In genomic region chr13:110853235-110853721, GRCh38 we compare ENCODE assay signal across 22 cellular contexts.
A peak's percentile ranks its signal among the peaks of the same experiment; 100 is the strongest.
DNase-seq lines count a peak whose midpoint lies in the region; ATAC-seq and TF ChIP-seq lines count a peak whose summit lies in the region.
"Had no signal": no experiment of that assay in that cellular context is flagged by ENCODE, and none has a peak within 500 bp of the region (broad histone marks: within the 10 kb centered on the region; RNA-seq: fewer than 3 reads in every experiment).

No MANE protein-coding gene starts in this region.

- no peak overlapping the region for H3K4me2 ChIP-seq in IMR-90 (ENCODE audit: low read depth, low read length)
- peak overlapping the region; percentile 69 for H3K4me2 ChIP-seq in skeletal muscle satellite cell (ENCODE audit: low read length)

- H3K18ac ChIP-seq in IMR-90 (ENCODE audit: low read depth, low read length), result no peak overlapping the region

- H3K27ac ChIP-seq in IMR-90 (ENCODE audit: insufficient read depth, low read length) (no peak overlapping the region), brain microvascular endothelial cell (peak overlapping the region; percentile 76)
- H3K27ac ChIP-seq: dorsolateral prefrontal cortex, suprapubic skin had no signal

- no peak overlapping the region for H2AK5ac ChIP-seq in IMR-90 (ENCODE audit: low read depth, low read length)

- DNase-seq in IMR-90, result no peak
- DNase-seq in brain microvascular endothelial cell, result peak; percentile 81
- DNase-seq in iPS-NIHi7 (ENCODE audit: extremely low spot score), result peak; percentile 22
- no peak for DNase-seq in activated gamma-delta T cell treated with Interleukin-2 at 50 U/mL for 16 hours
- no peak for DNase-seq in NCI-H526 treated with DMSO at 0.1 percent for 48 hours (lab: John Stamatoyannopoulos, UW)
- DNase-seq in mucosa of gallbladder (ENCODE audit: low spot score), result no peak
- DNase-seq: activated CD4-positive, alpha-beta T cell treated with anti-CD3 and anti-CD28 coated beads for 48 hours; activated effector memory CD4-positive, alpha-beta T cell treated with Interleukin-2 at 50 U/mL for 16 hours; AML-193; amniotic stem cell; caudate nucleus; dorsolateral prefrontal cortex; erythroblast; mammary epithelial cell; NCI-H1092; NCI-H2029; NCI-H446; stimulated activated CD4-positive, alpha-beta T cell treated with anti-CD3 and anti-CD28 coated beads, Interleukin-12 subunit alpha, Interleukin-12 subunit beta, amount 100 ng/mL, for 4 hours; stimulated activated CD8-positive, alpha-beta memory T cell treated with anti-CD3 and anti-CD28 coated beads, Interleukin-4, amount 100 ng/mL, for 48 hours had no signal

- no peak; the same call in 1 of the 2 replicates for ATAC-seq in IMR-90 (ENCODE audit: low read depth)
- ATAC-seq: natural killer cell treated with Interleukin-12 subunit alpha and Interleukin-12 subunit beta and Interleukin-15 and Interleukin-18, amount 100 ng/mL, for 72 hours had no signal

- H3K56ac ChIP-seq in IMR-90 (ENCODE audit: extremely low read depth, insufficient read depth, low read length), result no peak overlapping the region

- H4K8ac ChIP-seq in IMR-90 (ENCODE audit: low read depth in 2 of 2, low read length in 2 of 2), result no peak overlapping the region

- no peak overlapping the region for H3K23ac ChIP-seq in IMR-90 (ENCODE audit: low read depth, low read length)

- no peak overlapping the region for H2BK20ac ChIP-seq in IMR-90 (ENCODE audit: low read depth, low read length)

- no peak for TF ChIP-seq POLR2A in IMR-90 (IDR thresholded peaks at IDR 0.05; ENCODE audit: low read depth, low read length)

- H3K9ac ChIP-seq in IMR-90 (ENCODE audit: low read depth, low read length) (no peak overlapping the region), skeletal muscle satellite cell (ENCODE audit: low read depth, low read length) (no peak overlapping the region)

- no peak overlapping the region for H2BK5ac ChIP-seq in IMR-90 (ENCODE audit: low read depth, low read length, poor library complexity, severe bottlenecking)

- CTCF ChIA-PET in IMR-90 (lab: Yijun Ruan, JAX), result no interaction called here

- peak overlapping the region; percentile 5 for H2AFZ ChIP-seq in IMR-90 (replicated peaks; ENCODE audit: low read length, poor library complexity)

- H3K9me1 ChIP-seq in IMR-90 (ENCODE audit: insufficient read depth, low read length), result no peaks in the 10 kb centered on the region

- TF ChIP-seq RAD21 in IMR-90 (IDR thresholded peaks at IDR 0.05; ENCODE audit: low read length), result no peak

- POLR2A ChIA-PET in IMR-90 (lab: Charles Lee; ENCODE audit: unreplicated experiment), result no interaction called here

- H3K4me1 ChIP-seq in IMR-90 (ENCODE audit: control insufficient read depth, insufficient read depth, low read length) (no peaks in the 10 kb centered on the region), skeletal muscle satellite cell (ENCODE audit: control insufficient read depth, insufficient read depth, low read length) (peaks cover 10% of the 10 kb centered on the region)
- H3K4me1 ChIP-seq: suprapubic skin had no signal

- intact Hi-C loops in IMR-90 (cut with micrococcal nuclease), result no loop called here

- no peaks in the 10 kb centered on the region; the same call in 1 of the 2 replicates for H4K20me1 ChIP-seq in IMR-90 (ENCODE audit: insufficient read depth, low read length)

- dilution Hi-C loops in IMR-90 (cut with HindIII; ENCODE audit: low sequenced_read_pairs, unreplicated experiment), result no loop called here

- no peak overlapping the region for H2AK9ac ChIP-seq in IMR-90 (replicated peaks; ENCODE audit: low read depth, low read length, poor library complexity)

- no peak overlapping the region for H3K4ac ChIP-seq in IMR-90 (ENCODE audit: low read depth, low read length)

- H2BK15ac ChIP-seq in IMR-90 (ENCODE audit: low read depth, low read length), result no peak overlapping the region

- no peak overlapping the region for H2BK120ac ChIP-seq in IMR-90 (ENCODE audit: low read depth, low read length)

- no peak overlapping the region for H3K14ac ChIP-seq in IMR-90 (replicated peaks; ENCODE audit: low read depth, low read length)

- H3K9me3 ChIP-seq in IMR-90 (ENCODE audit: control insufficient read depth, insufficient read depth, low read length), result peaks cover 6% of the 10 kb centered on the region
- H3K9me3 ChIP-seq in skeletal muscle satellite cell (replicated peaks; ENCODE audit: low read length), result no peaks in the 10 kb centered on the region
- H3K9me3 ChIP-seq: suprapubic skin had no signal

- no peak overlapping the region for H3K4me3 ChIP-seq in IMR-90 (ENCODE audit: insufficient read depth, low read depth, low read length)
- peak overlapping the region; percentile 15 for H3K4me3 ChIP-seq in brain microvascular endothelial cell (ENCODE audit: low read depth, low read length)
- peak overlapping the region; percentile 32 for H3K4me3 ChIP-seq in skeletal muscle satellite cell (ENCODE audit: low read length)
- H3K4me3 ChIP-seq: dorsolateral prefrontal cortex, suprapubic skin had no signal

- no peak overlapping the region for H4K5ac ChIP-seq in IMR-90 (ENCODE audit: low read depth, low read length)

- H3K36me3 ChIP-seq in IMR-90 (ENCODE audit: control insufficient read depth, insufficient read depth, low read length), result no peaks in the 10 kb centered on the region
- no peaks in the 10 kb centered on the region for H3K36me3 ChIP-seq in brain microvascular endothelial cell (replicated peaks)
- H3K36me3 ChIP-seq in skeletal muscle satellite cell (ENCODE audit: insufficient read depth, low read length), result no peaks in the 10 kb centered on the region
- H3K36me3 ChIP-seq: suprapubic skin had no signal

- H4K91ac ChIP-seq in IMR-90 (ENCODE audit: insufficient read depth, low read depth, low read length), result no peak overlapping the region

- WGBS in IMR-90 (ENCODE audit: extremely low coverage in 2 of 2, insufficient read length in 1 of 2), 2 experiments, result 64% methylated on average over 9 of the region's 20 CpGs; no CpG with 5 or more reads in 1 of the 2 experiments

- BruUV-seq in IMR-90 (replicated peaks; lab: Mats Ljungman, UMichigan), result no TSS peak

- in situ Hi-C loops in IMR-90 (cut with MboI; ENCODE audit: low sequenced_read_pairs), result no loop called here
- in situ Hi-C loops in brain microvascular endothelial cell (cut with HindIII; ENCODE audit: low pct_ligation_motif_present, low sequenced_read_pairs), result no loop called here

- H3K79me1 ChIP-seq in IMR-90 (ENCODE audit: low read depth in 1 of 2, low read length in 2 of 2), result no peaks in the 10 kb centered on the region

- H3K27me3 ChIP-seq in IMR-90 (ENCODE audit: control insufficient read depth, insufficient read depth, low read length) (peaks cover 29% of the 10 kb centered on the region), brain microvascular endothelial cell (replicated peaks) (no peaks in the 10 kb centered on the region), skeletal muscle satellite cell (ENCODE audit: control insufficient read depth, insufficient read depth, low read length) (peaks cover 33% of the 10 kb centered on the region)
- H3K27me3 ChIP-seq: dorsolateral prefrontal cortex had no signal

- no peak for TF ChIP-seq CTCF in IMR-90 (conservative IDR thresholded peaks at IDR 0.05; ENCODE audit: low read depth, low read length)
- no peak for TF ChIP-seq CTCF in brain microvascular endothelial cell (IDR thresholded peaks at IDR 0.05; ENCODE audit: low read depth, low read length, missing control alignments)

TF ChIP-seq in IMR-90, 13 proteins besides CTCF, POLR2A, EP300 and RAD21:
- no peak for TF ChIP-seq CHD1 (IDR thresholded peaks at IDR 0.05; ENCODE audit: low read depth, low read length)
- no peak for TF ChIP-seq SMC3 (IDR thresholded peaks at IDR 0.05; ENCODE audit: low read depth, low read length)
- TF ChIP-seq RCOR1 (IDR thresholded peaks at IDR 0.05; ENCODE audit: insufficient replicate concordance, low read length), result no peak
- TF ChIP-seq FOS (IDR thresholded peaks at IDR 0.05; ENCODE audit: low read depth, low read length), result no peak
- no peak for TF ChIP-seq CEBPB (IDR thresholded peaks at IDR 0.05; ENCODE audit: low read depth, low read length)
- TF ChIP-seq ELK1 (IDR thresholded peaks at IDR 0.05; ENCODE audit: borderline replicate concordance, low read depth, low read length), result no peak
- TF ChIP-seq, protein P1, sequence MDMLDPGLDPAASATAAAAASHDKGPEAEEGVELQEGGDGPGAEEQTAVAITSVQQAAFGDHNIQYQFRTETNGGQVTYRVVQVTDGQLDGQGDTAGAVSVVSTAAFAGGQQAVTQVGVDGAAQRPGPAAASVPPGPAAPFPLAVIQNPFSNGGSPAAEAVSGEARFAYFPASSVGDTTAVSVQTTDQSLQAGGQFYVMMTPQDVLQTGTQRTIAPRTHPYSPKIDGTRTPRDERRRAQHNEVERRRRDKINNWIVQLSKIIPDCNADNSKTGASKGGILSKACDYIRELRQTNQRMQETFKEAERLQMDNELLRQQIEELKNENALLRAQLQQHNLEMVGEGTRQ (IDR thresholded peaks at IDR 0.05; ENCODE audit: low read depth, low read length), result no peak
- no peak for TF ChIP-seq MAFK (IDR thresholded peaks at IDR 0.05; ENCODE audit: low read depth, low read length)
- no peak for TF ChIP-seq BHLHE40 (IDR thresholded peaks at IDR 0.05; ENCODE audit: low read depth, low read length)
- TF ChIP-seq MXI1 (IDR thresholded peaks at IDR 0.05; ENCODE audit: borderline replicate concordance, low read depth, low read length), result no peak
- no peak for TF ChIP-seq NFE2L2 (IDR thresholded peaks at IDR 0.05; ENCODE audit: low read depth, low read length)
- TF ChIP-seq RFX5 (IDR thresholded peaks at IDR 0.05; ENCODE audit: low read depth, low read length), result no peak
- TF ChIP-seq MAZ (IDR thresholded peaks at IDR 0.05; ENCODE audit: borderline replicate concordance, low read depth, low read length), result no peak

Comparison
In these comparisons a context has a peak if more than half of its experiments do, and no peak if none do; other contexts are left out.
1. DNase-seq: peak in brain microvascular endothelial cell (single experiment) and iPS-NIHi7 (single experiment); none in IMR-90 (single experiment), activated gamma-delta T cell treated with Interleukin-2 at 50 U/mL for 16 hours (single experiment), NCI-H526 treated with DMSO at 0.1 percent for 48 hours (single experiment) and mucosa of gallbladder (single experiment).